12 cellular contexts compared by ENCODE assay signal in the genomic region with DNA sequence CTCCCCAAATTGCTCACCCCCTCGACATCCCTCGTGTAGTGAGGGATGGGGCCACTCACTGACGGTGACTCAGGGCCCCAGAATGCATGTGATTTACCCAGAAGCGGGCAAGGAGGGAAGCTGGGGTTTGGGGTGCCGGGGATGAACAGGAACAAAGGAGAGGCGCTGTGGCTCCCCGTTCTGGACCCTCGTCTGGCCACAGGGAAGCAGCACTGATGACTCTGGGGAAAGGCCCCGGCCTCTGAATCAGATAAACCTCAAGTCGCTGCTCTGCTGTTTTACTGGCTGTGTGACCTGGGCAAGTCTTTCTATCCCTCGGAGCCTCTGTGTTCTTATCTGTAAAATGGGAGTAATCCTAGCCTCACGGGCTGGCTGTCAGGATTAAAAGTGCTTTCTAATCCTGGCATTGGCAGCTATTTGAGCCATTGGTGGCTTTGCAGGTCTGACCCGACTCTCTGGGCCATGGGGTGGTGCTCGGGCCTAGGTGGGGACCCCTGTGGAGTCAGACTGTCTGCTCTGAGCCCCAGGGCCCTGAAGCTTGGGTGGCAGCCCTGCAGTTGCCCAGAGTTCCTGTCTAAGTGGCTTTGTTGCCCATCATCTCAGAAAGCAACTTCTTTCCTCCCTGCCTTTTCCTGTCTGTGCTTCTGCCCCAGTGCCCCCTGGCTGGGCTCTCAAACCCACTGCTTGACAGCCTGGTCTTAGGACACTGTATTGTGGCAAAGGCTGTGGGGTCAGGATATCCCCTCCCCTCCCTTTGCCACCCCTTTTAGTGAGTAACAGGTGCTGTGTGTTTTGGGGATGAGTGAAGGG. TPM values are rescaled to one million over a fixed set of nuclear protein-coding genes. Genes with fewer than 3 reads are reported as not detected.
A peak's percentile ranks its signal among the peaks of the same experiment; 100 is the strongest.
DNase-seq lines count a peak whose midpoint lies in the region; ATAC-seq, FAIRE-seq and TF ChIP-seq lines count a peak whose summit lies in the region.
"Had no signal": no experiment of that assay in that cellular context is flagged by ENCODE, and none has a peak within 500 bp of the region (broad histone marks: within the 10 kb centered on the region; RNA-seq: fewer than 3 reads in every experiment).

No MANE protein-coding gene starts in this region.

- peaks cover 86% of the 10 kb centered on the region for H3K4me1 Mint-ChIP-seq in CD4-positive, alpha-beta T cell (ENCODE audit: low read depth)
- peaks cover 99% of the 10 kb centered on the region for H3K4me1 Mint-ChIP-seq in dendritic cell treated with granulocyte-macrophage colony-stimulating factor and Interleukin-4, amounts not matched to agents 40 ng/mL and 50 ng/mL, for 4 days (ENCODE audit: low read depth)

- H3K4me3 ChIP-seq in gastrocnemius medialis: no peak overlapping the region
- H3K4me3 ChIP-seq: pancreas, SK-N-MC had no signal

- H3K4me1 ChIP-seq in gastrocnemius medialis: peaks cover 21 to 49% of the 10 kb centered on the region in 2 donors

- peak overlapping the region; percentile 96 for H3K27ac Mint-ChIP-seq in CD4-positive, alpha-beta T cell
- H3K27ac Mint-ChIP-seq in dendritic cell treated with granulocyte-macrophage colony-stimulating factor and Interleukin-4, amounts not matched to agents 40 ng/mL and 50 ng/mL, for 4 days: peak overlapping the region; percentile 78

- peak overlapping the region; percentile 87 for H3K27ac ChIP-seq in CD4-positive, alpha-beta T cell (ENCODE audit: low read depth, low read length)
- peak overlapping the region; percentile 57 to 85 (median 78) for H3K27ac ChIP-seq in gastrocnemius medialis
- H3K27ac ChIP-seq: SK-N-MC had no signal

- H3K36me3 ChIP-seq in gastrocnemius medialis: no peaks in the 10 kb centered on the region
- H3K36me3 ChIP-seq: pancreas had no signal

- no peaks in the 10 kb centered on the region for H3K27me3 ChIP-seq in CD4-positive, alpha-beta T cell (ENCODE audit: control insufficient read depth, insufficient read depth, low read length)
- peaks cover 0 to 3% (median 0%) of the 10 kb centered on the region in 3 donors for H3K27me3 ChIP-seq in gastrocnemius medialis
- H3K27me3 ChIP-seq: pancreas had no signal

- intact Hi-C loops in CD4-positive, alpha-beta T cell (cut with DNase I, micrococcal nuclease): loop anchor here in 1 of 2 experiments (2.0 to 10.0 kb wide), 2 partner anchors 13 to 267 kb away; no protein-coding TSS in a partner anchor
- intact Hi-C loops in dendritic cell treated with granulocyte-macrophage colony-stimulating factor and Interleukin-4, amounts not matched to agents 40 ng/mL and 50 ng/mL, for 4 days (cut with micrococcal nuclease): no loop called here
- intact Hi-C loops in gastrocnemius medialis (cut with DNase I; ENCODE audit: low total_unique reads): no loop called here

- FAIRE-seq in frontal cortex (lab: Jason Lieb, UNC): no peak
- FAIRE-seq: endometrium, pancreas had no signal

- CTCF ChIA-PET in CD4-positive, alpha-beta T cell (lab: Charles Lee): interaction anchor here (7.7 kb wide), 1 partner anchor 47 kb away, joined by 41 read pairs; no protein-coding TSS in a partner anchor

- no peak for ATAC-seq in CD4-positive, alpha-beta T cell (ENCODE audit: poor library complexity)
- ATAC-seq in gastrocnemius medialis (no peak), GM18511 (IDR thresholded peaks at IDR 0.05; ENCODE audit: unreplicated experiment) (no peak), HG03095 (IDR thresholded peaks at IDR 0.05; ENCODE audit: unreplicated experiment) (no peak)
- ATAC-seq: pancreas had no signal

- POLR2A ChIA-PET in CD4-positive, alpha-beta T cell (lab: Charles Lee): interaction anchor here (1.0 to 2.8 kb wide), 5 partner anchors 10 to 40 kb away, joined by 4 to 10 read pairs (median 5); no protein-coding TSS in a partner anchor

- in situ Hi-C loops in gastrocnemius medialis (cut with MboI; ENCODE audit: low sequenced_read_pairs in 4 of 4): no loop called here

- H3K9me3 Mint-ChIP-seq in CD4-positive, alpha-beta T cell: no peaks in the 10 kb centered on the region
- no peaks in the 10 kb centered on the region for H3K9me3 Mint-ChIP-seq in dendritic cell treated with granulocyte-macrophage colony-stimulating factor and Interleukin-4, amounts not matched to agents 40 ng/mL and 50 ng/mL, for 4 days

- peaks cover 44% of the 10 kb centered on the region for H3K36me3 Mint-ChIP-seq in CD4-positive, alpha-beta T cell (ENCODE audit: low read depth)
- H3K36me3 Mint-ChIP-seq in dendritic cell treated with granulocyte-macrophage colony-stimulating factor and Interleukin-4, amounts not matched to agents 40 ng/mL and 50 ng/mL, for 4 days (ENCODE audit: low read depth): peaks cover 76% of the 10 kb centered on the region

- no peak for TF ChIP-seq CTCF in CD4-positive, alpha-beta T cell (IDR thresholded peaks at IDR 0.05)
- TF ChIP-seq CTCF in gastrocnemius medialis (IDR thresholded peaks at IDR 0.05 in 4 of 5, conservative IDR thresholded peaks at IDR 0.05 in 1 of 5): no peak

- H3K4me3 Mint-ChIP-seq in CD4-positive, alpha-beta T cell: peak overlapping the region; percentile 83
- peak overlapping the region; percentile 52 for H3K4me3 Mint-ChIP-seq in dendritic cell treated with granulocyte-macrophage colony-stimulating factor and Interleukin-4, amounts not matched to agents 40 ng/mL and 50 ng/mL, for 4 days

- peak in 1 of 10 experiments; percentile 47 for DNase-seq in CD4-positive, alpha-beta T cell
- peak in 3 of 5 experiments; percentile 34 to 44 (median 40) for DNase-seq in T-helper 2 cell
- no peak for DNase-seq in gastrocnemius medialis
- no peak for DNase-seq in frontal cortex (ENCODE audit: low spot score in 2 of 2)
- no peak for DNase-seq in HuH-7.5 (ENCODE audit: low spot score)
- DNase-seq: Calu3, pancreas had no signal

- no peaks in the 10 kb centered on the region for H3K9me3 ChIP-seq in CD4-positive, alpha-beta T cell (ENCODE audit: control insufficient read depth, low read length)
- H3K9me3 ChIP-seq in gastrocnemius medialis: no peaks in the 10 kb centered on the region
- H3K9me3 ChIP-seq: pancreas had no signal

- no peak for TF ChIP-seq POLR2A in gastrocnemius medialis (IDR thresholded peaks at IDR 0.05)

- H3K27me3 Mint-ChIP-seq in CD4-positive, alpha-beta T cell: no peaks in the 10 kb centered on the region
- no peaks in the 10 kb centered on the region for H3K27me3 Mint-ChIP-seq in dendritic cell treated with granulocyte-macrophage colony-stimulating factor and Interleukin-4, amounts not matched to agents 40 ng/mL and 50 ng/mL, for 4 days

RNA-seq across cellular contexts. Expression of gene TNFRSF1B, which starts 5.5 kb away (rescaled TPM):
- total RNA-seq in CD4-positive, alpha-beta T cell: 10 to 100 TPM; 61.9 to 62.6 TPM
- 10 to 100 TPM; 14.0 to 29.5 (median 18.8) TPM for total RNA-seq in gastrocnemius medialis
- total RNA-seq in frontal cortex: 2.0 TPM

RNA-seq across cellular contexts. Expression of gene VPS13D, which starts 57.6 kb away (rescaled TPM):
- 10 to 100 TPM; 63.0 to 67.3 TPM for total RNA-seq in CD4-positive, alpha-beta T cell
- total RNA-seq in gastrocnemius medialis (10 to 100 TPM; 60.9 to 91.6 (median 71.6) TPM), frontal cortex (34.6 TPM)

Comparison
In these comparisons a context has a peak if more than half of its experiments do, and no peak if none do; other contexts are left out.
1. DNase-seq: peak in T-helper 2 cell (3 of 5); none in gastrocnemius medialis (0 of 2), frontal cortex (0 of 2) and HuH-7.5 (single experiment).